7 cellular contexts compared by ENCODE assay signal in genomic region chr5:77087484-77088291, GRCh38. TPM values are rescaled to one million over a fixed set of nuclear protein-coding genes. Genes with fewer than 3 reads are reported as not detected.
DNase-seq lines count a peak whose midpoint lies in the region; ATAC-seq and TF ChIP-seq lines count a peak whose summit lies in the region.

No MANE protein-coding gene starts in this region.

- H3K9me3 ChIP-seq in left lung: no peaks in the 10 kb centered on the region

- peaks cover 0 to 18% of the 10 kb centered on the region in 2 donors for H3K4me1 ChIP-seq in left lung

- no peak for TF ChIP-seq CTCF in NB4 (IDR thresholded peaks at IDR 0.05; ENCODE audit: low read depth, low read length)
- TF ChIP-seq CTCF in chondrocyte (IDR thresholded peaks at IDR 0.05): no peak
- TF ChIP-seq CTCF in left lung (IDR thresholded peaks at IDR 0.05): no peak

- H3K36me3 Mint-ChIP-seq in chondrocyte (ENCODE audit: low read depth): peaks cover 6% of the 10 kb centered on the region

- H3K9me3 Mint-ChIP-seq in chondrocyte (ENCODE audit: low read depth): no peaks in the 10 kb centered on the region

- peak overlapping the region; percentile 99 for H3K27ac Mint-ChIP-seq in chondrocyte (ENCODE audit: unreplicated experiment)

- H3K36me3 ChIP-seq in left lung: no peaks in the 10 kb centered on the region

- peaks cover 33% of the 10 kb centered on the region for H3K4me1 Mint-ChIP-seq in chondrocyte (ENCODE audit: low read depth)

- ATAC-seq in GM19395 (IDR thresholded peaks at IDR 0.05; ENCODE audit: unreplicated experiment): peak; percentile 17
- ATAC-seq in left lung: peak; percentile 65

- H3K4me3 ChIP-seq in NB4 (ENCODE audit: low read depth, low read length) (peak overlapping the region; percentile 70), left lung (peak overlapping the region; percentile 69 to 74)

- peak overlapping the region; percentile 89 for H3K4me3 Mint-ChIP-seq in chondrocyte (ENCODE audit: unreplicated experiment)

- DNase-seq in NB4 (ENCODE audit: low read depth) (peak; percentile 40), chondrocyte (ENCODE audit: low spot score) (no peak), left lung (peak; percentile 75 to 81), substantia nigra (lab: John Stamatoyannopoulos, UW) (peak in 36 of 49 donors; percentile 8 to 77 (median 38)), NCI-H69 (lab: John Stamatoyannopoulos, UW) (no peak), NCI-H187 (lab: John Stamatoyannopoulos, UW) (no peak)

- intact Hi-C loops in left lung (cut with DNase I): no loop called here

- no peaks in the 10 kb centered on the region for H3K27me3 ChIP-seq in left lung

- H3K27me3 Mint-ChIP-seq in chondrocyte (ENCODE audit: low read depth): no peaks in the 10 kb centered on the region

- no peak for TF ChIP-seq POLR2A in NB4 (IDR thresholded peaks at IDR 0.05; ENCODE audit: extremely low read depth, insufficient read length)

- peak overlapping the region; percentile 88 to 96 for H3K27ac ChIP-seq in left lung
- peak overlapping the region; percentile 92 for H3K27ac ChIP-seq in substantia nigra (ENCODE audit: low read depth, low read length, poor library complexity, severe bottlenecking)

RNA-seq across cellular contexts. Expression of gene ZBED3, which starts 0.6 kb away (rescaled TPM):
- total RNA-seq in chondrocyte (10.7 to 15.8 TPM (median 14.7 TPM) in 3 replicates), left lung (10 to 100 TPM; 11.9 to 13.6 TPM)

RNA-seq across cellular contexts. Expression of gene AGGF1, which starts 57.5 kb away (rescaled TPM):
- total RNA-seq in chondrocyte (17.3 to 21.0 TPM (median 17.4 TPM) in 3 replicates), left lung (10 to 100 TPM; 20.9 to 21.0 TPM)

Comparison
In these comparisons a context has a peak if more than half of its experiments do, and no peak if none do; other contexts are left out.
1. DNase-seq: peak in NB4 (single experiment), left lung (2 of 2) and substantia nigra (36 of 49); none in chondrocyte (single experiment), NCI-H69 (single experiment) and NCI-H187 (0 of 2).